ENCODE assay signal across 25 cellular contexts in the genomic region with DNA sequence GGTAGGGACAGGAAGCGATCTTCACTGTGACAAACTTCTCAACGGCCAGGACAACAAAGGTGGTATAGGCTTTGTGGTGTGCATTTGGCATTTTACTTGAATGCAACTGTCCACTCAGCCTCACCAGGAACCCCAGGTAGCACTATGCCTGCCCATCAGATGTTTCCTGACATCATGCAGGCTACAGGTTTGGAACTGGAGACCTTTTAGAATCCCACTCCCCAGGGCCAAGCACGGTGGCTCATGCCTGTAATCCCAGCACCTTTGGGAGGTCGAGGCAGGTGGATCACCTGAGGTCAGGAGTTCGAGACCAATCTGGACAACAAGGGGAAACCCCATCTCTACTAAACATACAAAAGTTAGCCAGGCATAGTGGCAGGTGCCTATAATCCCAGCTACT. TPM values are rescaled to one million over a fixed set of nuclear protein-coding genes. Genes with fewer than 3 reads are reported as not detected.
DNase-seq lines count a peak whose midpoint lies in the region; ATAC-seq and TF ChIP-seq lines count a peak whose summit lies in the region.
"Had no signal": no experiment of that assay in that cellular context is flagged by ENCODE, and none has a peak within 500 bp of the region (broad histone marks: within the 10 kb centered on the region; RNA-seq: fewer than 3 reads in every experiment).

No MANE protein-coding gene starts in this region.

- no peak overlapping the region for H2AFZ ChIP-seq in mesenchymal stem cell (ENCODE audit: low read depth, low read length)

- peaks cover 81% of the 10 kb centered on the region for H3K4me1 Mint-ChIP-seq in stimulated activated naive CD8-positive, alpha-beta T cell treated with anti-CD3 and anti-CD28 coated beads, Interleukin-15, Interleukin-2, amounts not matched to agents 100 ng/mL and 50 ng/mL, for 24 hours (ENCODE audit: low read depth)
- H3K4me1 Mint-ChIP-seq in activated naive CD8-positive, alpha-beta T cell (ENCODE audit: low read depth) = peaks cover 79% of the 10 kb centered on the region

- H3K27ac Mint-ChIP-seq in stimulated activated naive CD8-positive, alpha-beta T cell treated with anti-CD3 and anti-CD28 coated beads, Interleukin-15, Interleukin-2, amounts not matched to agents 100 ng/mL and 50 ng/mL, for 24 hours = peak overlapping the region; percentile 32
- H3K27ac Mint-ChIP-seq in activated naive CD8-positive, alpha-beta T cell = peak overlapping the region; percentile 90
- H3K27ac Mint-ChIP-seq: activated CD4-positive, alpha-beta memory T cell treated with anti-CD3 and anti-CD28 coated beads, Interleukin-2, amount 10 ng/mL, durations not matched to agents 7 days and 5 days had no signal

- H3K4me2 ChIP-seq in mesenchymal stem cell (ENCODE audit: low read length, poor library complexity, severe bottlenecking) = no peak overlapping the region

- H2AK5ac ChIP-seq in mesenchymal stem cell (ENCODE audit: low read length, severe bottlenecking) = peak overlapping the region; percentile 88

- no peaks in the 10 kb centered on the region for H3K79me1 ChIP-seq in mesenchymal stem cell (replicated peaks; ENCODE audit: low read length, poor library complexity, severe bottlenecking)

- no peak overlapping the region for H3K18ac ChIP-seq in mesenchymal stem cell (ENCODE audit: low read depth in 1 of 2, low read length in 2 of 2)

- H3K27me3 Mint-ChIP-seq in stimulated activated naive CD8-positive, alpha-beta T cell treated with anti-CD3 and anti-CD28 coated beads, Interleukin-15, Interleukin-2, amounts not matched to agents 100 ng/mL and 50 ng/mL, for 24 hours = no peaks in the 10 kb centered on the region
- no peaks in the 10 kb centered on the region for H3K27me3 Mint-ChIP-seq in activated naive CD8-positive, alpha-beta T cell
- H3K27me3 Mint-ChIP-seq: activated CD4-positive, alpha-beta memory T cell treated with anti-CD3 and anti-CD28 coated beads, Interleukin-2, amount 10 ng/mL, durations not matched to agents 7 days and 5 days had no signal

- no peak for TF ChIP-seq CTCF in left lung (IDR thresholded peaks at IDR 0.05)

- H3K4me1 ChIP-seq in mesenchymal stem cell (ENCODE audit: control insufficient read depth, insufficient read depth, low read depth, low read length) (peaks cover 8% of the 10 kb centered on the region), left lung (peaks cover 5 to 33% of the 10 kb centered on the region in 2 donors)

- H3K36me3 ChIP-seq in mesenchymal stem cell (ENCODE audit: control insufficient read depth in 1 of 2, insufficient read depth in 2 of 2, low read depth in 1 of 2, low read length in 2 of 2) (peaks cover 40 to 52% of the 10 kb centered on the region in 2 experiments), left lung (peaks cover 0 to 64% of the 10 kb centered on the region in 2 donors)

- 100% methylated on average over 5 of the region's 5 CpGs for WGBS in mesenchymal stem cell

- no peak for ATAC-seq in stimulated activated naive CD8-positive, alpha-beta T cell treated with anti-CD3 and anti-CD28 coated beads, Interleukin-15, Interleukin-2, amounts not matched to agents 100 U/mL and 50 U/mL, for 24 hours
- no peak for ATAC-seq in left lung
- ATAC-seq: K562, lower lobe of right lung had no signal

- H3K4ac ChIP-seq in mesenchymal stem cell (ENCODE audit: low read depth in 1 of 2, low read length in 2 of 2) = no peak overlapping the region

- H2BK12ac ChIP-seq in mesenchymal stem cell (ENCODE audit: low read length in 2 of 2) = no peak overlapping the region

- no peak overlapping the region for H2BK120ac ChIP-seq in mesenchymal stem cell (ENCODE audit: low read depth, low read length)

- no peak overlapping the region for H3K23ac ChIP-seq in mesenchymal stem cell (ENCODE audit: low read length in 2 of 2)

- H3K9ac ChIP-seq in mesenchymal stem cell (ENCODE audit: low read length) = no peak overlapping the region

- H3K9me3 Mint-ChIP-seq in stimulated activated naive CD8-positive, alpha-beta T cell treated with anti-CD3 and anti-CD28 coated beads, Interleukin-15, Interleukin-2, amounts not matched to agents 100 ng/mL and 50 ng/mL, for 24 hours = peaks cover under 1% of the 10 kb centered on the region
- no peaks in the 10 kb centered on the region for H3K9me3 Mint-ChIP-seq in activated naive CD8-positive, alpha-beta T cell (ENCODE audit: low read depth)
- H3K9me3 Mint-ChIP-seq: activated CD4-positive, alpha-beta memory T cell treated with anti-CD3 and anti-CD28 coated beads, Interleukin-2, amount 10 ng/mL, durations not matched to agents 7 days and 5 days had no signal

- no peak overlapping the region for H4K91ac ChIP-seq in mesenchymal stem cell (ENCODE audit: low read length)

- intact Hi-C loops in left lung (cut with DNase I) = no loop called here

- H3K27ac ChIP-seq in mesenchymal stem cell (ENCODE audit: low read length, poor library complexity, severe bottlenecking) (no peak overlapping the region), left lung (no peak overlapping the region)
- H3K27ac ChIP-seq: lower lobe of right lung, right atrium auricular region, VCaP had no signal

- no peak overlapping the region for H2BK5ac ChIP-seq in mesenchymal stem cell (ENCODE audit: low read depth, low read length, poor library complexity, severe bottlenecking)

- H3K4me3 Mint-ChIP-seq in stimulated activated naive CD8-positive, alpha-beta T cell treated with anti-CD3 and anti-CD28 coated beads, Interleukin-15, Interleukin-2, amounts not matched to agents 100 ng/mL and 50 ng/mL, for 24 hours = no peak overlapping the region
- H3K4me3 Mint-ChIP-seq in activated naive CD8-positive, alpha-beta T cell = no peak overlapping the region
- H3K4me3 Mint-ChIP-seq: activated CD4-positive, alpha-beta memory T cell treated with anti-CD3 and anti-CD28 coated beads, Interleukin-2, amount 10 ng/mL, durations not matched to agents 7 days and 5 days had no signal

- no peak overlapping the region for H3K4me3 ChIP-seq in mesenchymal stem cell (ENCODE audit: insufficient read depth in 1 of 2, low read depth in 1 of 2, low read length in 2 of 2)
- no peak overlapping the region for H3K4me3 ChIP-seq in left lung
- H3K4me3 ChIP-seq: K562, lower lobe of right lung, right atrium auricular region had no signal

- no peak overlapping the region for H4K8ac ChIP-seq in mesenchymal stem cell (ENCODE audit: low read length)

- no peak overlapping the region for H3K14ac ChIP-seq in mesenchymal stem cell (ENCODE audit: low read length in 2 of 2)

- H2BK15ac ChIP-seq in mesenchymal stem cell (ENCODE audit: low read depth, poor library complexity, severe bottlenecking) = no peak overlapping the region

- peaks cover 71% of the 10 kb centered on the region for H3K36me3 Mint-ChIP-seq in stimulated activated naive CD8-positive, alpha-beta T cell treated with anti-CD3 and anti-CD28 coated beads, Interleukin-15, Interleukin-2, amounts not matched to agents 100 ng/mL and 50 ng/mL, for 24 hours (ENCODE audit: low read depth)
- peaks cover 28% of the 10 kb centered on the region for H3K36me3 Mint-ChIP-seq in activated naive CD8-positive, alpha-beta T cell

- DNase-seq in stimulated activated naive CD8-positive, alpha-beta T cell treated with anti-CD3 and anti-CD28 coated beads, Interleukin-15, Interleukin-2, amounts not matched to agents 100 U/mL and 50 U/mL, for 24 hours = no peak
- DNase-seq in mesenchymal stem cell (no peak), HuH-7 (ENCODE audit: low spot score) (no peak), NCI-H82 treated with DMSO at 0.1 percent for 48 hours (lab: John Stamatoyannopoulos, UW; ENCODE audit: unreplicated experiment) (no peak), left lung (no peak), LoVo (ENCODE audit: low spot score) (no peak)
- DNase-seq: activated CD4-positive, alpha-beta memory T cell treated with anti-CD3 and anti-CD28 coated beads, Interleukin-2, amount 10 ng/mL, durations not matched to agents 7 days and 5 days; activated T-cell treated with anti-CD3 and anti-CD28 coated beads, Interleukin-2, amount 50 U/mL, for 48 hours; amniotic stem cell; foreskin melanocyte; hippocampal formation; lower lobe of right lung; NCI-H1694; NCI-H748 treated with DMSO at 0.1 percent for 48 hours; OCI-M1; SIG-M5; stimulated activated CD8-positive, alpha-beta memory T cell treated with anti-CD3 and anti-CD28 coated beads, Interleukin-4, amount 100 ng/mL, for 48 hours; T-helper 1 cell had no signal

- no peaks in the 10 kb centered on the region for H3K9me3 ChIP-seq in mesenchymal stem cell (ENCODE audit: control insufficient read depth, low read length)
- no peaks in the 10 kb centered on the region for H3K9me3 ChIP-seq in left lung
- H3K9me3 ChIP-seq: lower lobe of right lung, right atrium auricular region had no signal

- H3K27me3 ChIP-seq in mesenchymal stem cell (ENCODE audit: control insufficient read depth in 1 of 2, insufficient read depth in 1 of 2, low read length in 2 of 2) (no peaks in the 10 kb centered on the region), left lung (no peaks in the 10 kb centered on the region)
- H3K27me3 ChIP-seq: right atrium auricular region had no signal

RNA-seq across cellular contexts. Expression of gene STARD5, which starts 9.6 kb away (rescaled TPM):
- polyA plus RNA-seq in mesenchymal stem cell (2013, experiment 1 of 2) = 2.6 TPM
- polyA plus RNA-seq in mesenchymal stem cell (2013, experiment 2 of 2) = 2.5 TPM
- 1 to 10 TPM; 5.2 to 6.0 TPM for total RNA-seq in left lung

RNA-seq across cellular contexts. Expression of gene TMC3, which starts 59.6 kb away (rescaled TPM):
- polyA plus RNA-seq in mesenchymal stem cell (2013, experiment 1 of 2) = not detected
- polyA plus RNA-seq in mesenchymal stem cell (2013, experiment 2 of 2) = not detected
- not detected for total RNA-seq in left lung
- total RNA-seq: activated CD4-positive, alpha-beta memory T cell treated with anti-CD3 and anti-CD28 coated beads, Interleukin-2, amount 10 ng/mL, durations not matched to agents 7 days and 5 days; dermis microvascular lymphatic vessel endothelial cell; K562; lower lobe of right lung; osteocyte; right atrium auricular region had no signal
